ENCODE assay signal across 8 cellular contexts in the genomic region with DNA sequence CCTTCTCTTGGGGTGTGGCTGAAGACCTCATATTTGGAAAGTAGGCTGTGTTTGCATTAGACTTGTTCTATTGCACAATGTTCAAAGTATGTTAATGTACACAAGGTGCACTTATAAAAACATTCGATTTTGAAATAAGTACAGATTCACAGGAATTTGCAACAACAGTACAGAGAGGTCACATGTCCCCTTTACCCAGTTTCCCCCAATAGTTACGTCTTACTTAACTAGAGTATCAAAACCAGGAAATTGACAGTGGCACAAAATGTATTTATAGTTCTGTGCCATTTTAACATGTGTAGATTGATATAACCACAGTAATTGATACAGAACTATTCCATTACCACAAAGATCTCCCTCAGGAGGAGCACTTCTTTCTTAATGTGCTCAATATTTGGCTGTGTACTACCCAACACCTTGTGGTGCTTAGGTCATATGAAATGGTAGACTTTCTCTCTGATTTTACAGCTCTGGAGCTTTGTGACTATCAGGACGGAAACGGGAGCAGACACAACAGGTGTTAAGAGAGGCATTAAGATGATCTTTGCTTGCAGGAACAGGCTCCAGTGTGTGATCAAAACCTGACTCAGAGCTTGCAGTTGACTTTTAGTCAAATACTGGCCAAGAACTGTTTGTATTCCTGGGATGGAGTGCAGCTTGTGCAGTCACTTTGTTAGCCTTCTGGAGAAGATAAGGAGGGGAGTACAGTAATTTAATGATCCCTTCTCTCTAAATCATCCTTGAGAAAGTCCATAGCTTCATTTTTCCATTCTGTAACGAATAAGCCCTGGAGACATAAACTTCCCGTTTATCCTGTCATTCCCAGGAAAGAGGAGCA. TPM values are rescaled to one million over a fixed set of nuclear protein-coding genes. Genes with fewer than 3 reads are reported as not detected.
DNase-seq lines count a peak whose midpoint lies in the region; ATAC-seq, FAIRE-seq and TF ChIP-seq lines count a peak whose summit lies in the region.

No MANE protein-coding gene starts in this region.

- DNase-seq in H54 (ENCODE audit: insufficient read length, low spot score) (no peak), T-helper 17 cell (no peak), foreskin keratinocyte (peak; percentile 84 to 88), stomach (peak; percentile 36), DMS153 treated with DMSO at 0.1 percent for 48 hours (lab: John Stamatoyannopoulos, UW; ENCODE audit: unreplicated experiment) (no peak)
- DNase-seq in activated CD4-positive, alpha-beta T cell treated with anti-CD3 and anti-CD28 coated beads for 1 hour = no peak
- no peak for DNase-seq in activated CD4-positive, alpha-beta T cell treated with anti-CD3 and anti-CD28 coated beads, Interleukin-2, amount 10 ng/mL, durations not matched to agents 24 days and 14 days

- H3K27ac Mint-ChIP-seq in T-helper 17 cell = peak overlapping the region; percentile 90
- no peak overlapping the region for H3K27ac Mint-ChIP-seq in activated CD4-positive, alpha-beta T cell treated with anti-CD3 and anti-CD28 coated beads, Interleukin-2, amount 10 ng/mL, durations not matched to agents 24 days and 14 days

- intact Hi-C loops in stomach (cut with DNase I; ENCODE audit: low total_unique reads) = no loop called here
- intact Hi-C loops in activated CD4-positive, alpha-beta T cell treated with anti-CD3 and anti-CD28 coated beads, Interleukin-2, amount 10 ng/mL, durations not matched to agents 24 days and 14 days (cut with micrococcal nuclease) = no loop called here

- no peaks in the 10 kb centered on the region for H3K9me3 Mint-ChIP-seq in activated CD4-positive, alpha-beta T cell treated with anti-CD3 and anti-CD28 coated beads, Interleukin-2, amount 10 ng/mL, durations not matched to agents 24 days and 14 days

- H3K4me3 ChIP-seq in stomach = peak overlapping the region in 1 of 4 donors; percentile 4

- H3K27me3 ChIP-seq in foreskin keratinocyte (no peaks in the 10 kb centered on the region), stomach (no peaks in the 10 kb centered on the region)

- ATAC-seq in T-helper 17 cell = no peak
- peak; percentile 62 for ATAC-seq in foreskin keratinocyte
- ATAC-seq in HG02970 (IDR thresholded peaks at IDR 0.05; ENCODE audit: low FRiP score, unreplicated experiment) = no peak

- no peaks in the 10 kb centered on the region for H3K27me3 Mint-ChIP-seq in T-helper 17 cell
- H3K27me3 Mint-ChIP-seq in activated CD4-positive, alpha-beta T cell treated with anti-CD3 and anti-CD28 coated beads, Interleukin-2, amount 10 ng/mL, durations not matched to agents 24 days and 14 days = no peaks in the 10 kb centered on the region

- H3K4me1 Mint-ChIP-seq in T-helper 17 cell = peaks cover 24% of the 10 kb centered on the region
- H3K4me1 Mint-ChIP-seq in activated CD4-positive, alpha-beta T cell treated with anti-CD3 and anti-CD28 coated beads, Interleukin-2, amount 10 ng/mL, durations not matched to agents 24 days and 14 days = peaks cover 29% of the 10 kb centered on the region

- 18 to 35% (median 26%) methylated on average over 6 of the region's 6 CpGs for WGBS in stomach, 5 donors

- no peak overlapping the region for H3K4me3 Mint-ChIP-seq in T-helper 17 cell
- no peak overlapping the region for H3K4me3 Mint-ChIP-seq in activated CD4-positive, alpha-beta T cell treated with anti-CD3 and anti-CD28 coated beads, Interleukin-2, amount 10 ng/mL, durations not matched to agents 24 days and 14 days

- no peaks in the 10 kb centered on the region for H3K9me3 ChIP-seq in T-helper 17 cell (ENCODE audit: control insufficient read depth, low read length, poor library complexity, severe bottlenecking)
- H3K9me3 ChIP-seq in stomach = no peaks in the 10 kb centered on the region

- H3K36me3 ChIP-seq in stomach = no peaks in the 10 kb centered on the region

- no peak for TF ChIP-seq EP300 in stomach (IDR thresholded peaks at IDR 0.05)

- TF ChIP-seq POLR2A in H54 (IDR thresholded peaks at IDR 0.05; ENCODE audit: low read depth, low read length) (no peak), stomach (IDR thresholded peaks at IDR 0.05) (no peak)

- FAIRE-seq in H54 (lab: Jason Lieb, UNC) = peak; percentile 92

- no peaks in the 10 kb centered on the region for H3K36me3 Mint-ChIP-seq in T-helper 17 cell (ENCODE audit: low read depth)
- H3K36me3 Mint-ChIP-seq in activated CD4-positive, alpha-beta T cell treated with anti-CD3 and anti-CD28 coated beads, Interleukin-2, amount 10 ng/mL, durations not matched to agents 24 days and 14 days (ENCODE audit: low read depth) = peaks cover 9% of the 10 kb centered on the region

- peaks cover 32% of the 10 kb centered on the region for H3K4me1 ChIP-seq in foreskin keratinocyte
- H3K4me1 ChIP-seq in stomach = peaks cover 31 to 71% (median 59%) of the 10 kb centered on the region in 4 donors

- peak overlapping the region; percentile 51 for H3K27ac ChIP-seq in foreskin keratinocyte
- H3K27ac ChIP-seq in stomach = peak overlapping the region; percentile 76 to 98 (median 94)

- TF ChIP-seq CTCF in foreskin keratinocyte (conservative IDR thresholded peaks at IDR 0.05) = no peak
- TF ChIP-seq CTCF in stomach (IDR thresholded peaks at IDR 0.05) = no peak

RNA-seq across cellular contexts. Expression of gene STOM, which starts 2.7 kb away (rescaled TPM):
- total RNA-seq in T-helper 17 cell = 100 to 1,000 TPM in 1 of 2 donors, 10 to 100 TPM in 1; 77.9 to 115 TPM
- 104 and 107 TPM in 2 replicates for total RNA-seq in foreskin keratinocyte
- polyA plus RNA-seq in foreskin keratinocyte = 59.6 and 61.0 TPM in 2 replicates
- total RNA-seq in stomach = 100 to 1,000 TPM in 4 of 5 donors, 10 to 100 TPM in 1; 85.7 to 238 (median 137) TPM
- 100 to 1,000 TPM in 1 of 3 donors, 10 to 100 TPM in 2; 35.3 to 174 (median 45.6) TPM for polyA plus RNA-seq in stomach
- 48.3 and 50.3 TPM in 2 replicates for total RNA-seq in activated CD4-positive, alpha-beta T cell treated with anti-CD3 and anti-CD28 coated beads, Interleukin-2, amount 10 ng/mL, durations not matched to agents 24 days and 14 days

Comparison
In these comparisons a context has a peak if more than half of its experiments do, and no peak if none do; other contexts are left out.
1. DNase-seq: peak in foreskin keratinocyte (2 of 2) and stomach (single experiment); none in H54 (single experiment), T-helper 17 cell (0 of 3), activated CD4-positive, alpha-beta T cell treated with anti-CD3 and anti-CD28 coated beads for 1 hour (single experiment), DMS153 treated with DMSO at 0.1 percent for 48 hours (single experiment) and activated CD4-positive, alpha-beta T cell treated with anti-CD3 and anti-CD28 coated beads, Interleukin-2, amount 10 ng/mL, durations not matched to agents 24 days and 14 days (single experiment).